In genomic region chr1:25806418-25806817, GRCh38 we compare ENCODE assay signal across 1 cellular context.
TF ChIP-seq lines count a peak whose summit lies in the region.

No MANE protein-coding gene starts in this region.

TF ChIP-seq in GM23338, 12 proteins besides CTCF, POLR2A, EP300 and RAD21 (continued from another document):
- TF ChIP-seq ZNF462 (CRISPR knock-in tag; IDR thresholded peaks at IDR 0.05) (no peak), EZH2phosphoT487 (IDR thresholded peaks at IDR 0.05; ENCODE audit: unreplicated experiment) (no peak), ETS1 (IDR thresholded peaks at IDR 0.05) (no peak), STAT1 (IDR thresholded peaks at IDR 0.05; ENCODE audit: unreplicated experiment) (no peak), EZH2 (IDR thresholded peaks at IDR 0.05; ENCODE audit: low read depth, unreplicated experiment) (no peak), POLR2AphosphoS5 (IDR thresholded peaks at IDR 0.05; ENCODE audit: low read depth) (no peak), JUNB (IDR thresholded peaks at IDR 0.05; ENCODE audit: unreplicated experiment) (no peak), REST (IDR thresholded peaks at IDR 0.05; ENCODE audit: unreplicated experiment) (no peak)
